ENCODE assay signal across 14 cellular contexts in the genomic region with DNA sequence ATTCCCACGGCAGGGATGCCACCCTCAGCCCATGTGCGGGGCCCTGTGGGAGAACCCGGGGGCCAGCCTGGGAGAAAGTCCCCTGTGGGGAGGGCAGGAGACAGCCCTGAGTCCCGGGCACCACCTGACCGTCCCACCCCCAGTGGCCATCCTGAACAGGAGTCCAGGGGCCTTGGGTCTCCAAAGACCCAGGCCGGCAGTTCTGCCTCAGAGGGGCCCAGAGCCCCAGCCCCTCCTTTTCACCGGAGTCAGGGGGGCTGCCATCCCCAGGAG.
DNase-seq lines count a peak whose midpoint lies in the region; ATAC-seq and TF ChIP-seq lines count a peak whose summit lies in the region.
"Had no signal": no experiment of that assay in that cellular context is flagged by ENCODE, and none has a peak within 500 bp of the region (broad histone marks: within the 10 kb centered on the region; RNA-seq: fewer than 3 reads in every experiment).

No MANE protein-coding gene starts in this region.

- H3K4me1 ChIP-seq in right atrium auricular region (no peaks in the 10 kb centered on the region), lower lobe of right lung (no peaks in the 10 kb centered on the region), aorta (ENCODE audit: control insufficient read depth in 1 of 2, insufficient read depth in 2 of 2, low read length in 2 of 2) (no peaks in the 10 kb centered on the region)

- DNase-seq in left ventricle myocardium superior (peak; percentile 15), right atrium auricular region (ENCODE audit: low spot score) (no peak), lower lobe of right lung (peak; percentile 35), aorta (peak; percentile 30 to 58), NCI-H146 treated with DMSO at 0.1 percent for 48 hours (lab: John Stamatoyannopoulos, UW; ENCODE audit: unreplicated experiment) (no peak), NCI-H1436 (lab: John Stamatoyannopoulos, UW) (no peak)
- DNase-seq: C1 segment of cervical spinal cord, Calu3, COR-L47, DMS53, DMS79 treated with DMSO at 0.1 percent for 48 hours, GOT3, H7, HCEC 1CT had no signal

- H3K4me3 ChIP-seq in right atrium auricular region (no peak overlapping the region), lower lobe of right lung (no peak overlapping the region), aorta (ENCODE audit: low read length in 2 of 2) (no peak overlapping the region)

- H3K27ac ChIP-seq in right atrium auricular region = no peak overlapping the region
- no peak overlapping the region for H3K27ac ChIP-seq in lower lobe of right lung
- no peak overlapping the region for H3K27ac ChIP-seq in aorta (ENCODE audit: low read depth in 1 of 2, low read length in 2 of 2)

- H3K27me3 ChIP-seq in right atrium auricular region (no peaks in the 10 kb centered on the region), lower lobe of right lung (ENCODE audit: low read depth) (peaks cover 42% of the 10 kb centered on the region), aorta (ENCODE audit: control insufficient read depth in 1 of 2, insufficient read depth in 2 of 2, low read length in 1 of 2) (no peaks in the 10 kb centered on the region)

- H3K36me3 ChIP-seq in right atrium auricular region = no peaks in the 10 kb centered on the region
- no peaks in the 10 kb centered on the region for H3K36me3 ChIP-seq in lower lobe of right lung
- H3K36me3 ChIP-seq in aorta (ENCODE audit: control insufficient read depth in 1 of 2, insufficient read depth in 2 of 2, low read length in 1 of 2) = no peaks in the 10 kb centered on the region

- H3K9me3 ChIP-seq in right atrium auricular region = no peaks in the 10 kb centered on the region
- no peaks in the 10 kb centered on the region for H3K9me3 ChIP-seq in lower lobe of right lung
- no peaks in the 10 kb centered on the region for H3K9me3 ChIP-seq in aorta (ENCODE audit: control insufficient read depth, low read length)

- TF ChIP-seq CTCF in right atrium auricular region (IDR thresholded peaks at IDR 0.05) (no peak), lower lobe of right lung (IDR thresholded peaks at IDR 0.05) (no peak)

- intact Hi-C loops in left ventricle myocardium superior (cut with micrococcal nuclease) (no loop called here), lower lobe of right lung (cut with DNase I) (no loop called here), aorta (cut with DNase I) (no loop called here)

- WGBS in aorta, 2 donors = 60 to 64% methylated on average over 7 of the region's 7 CpGs

- ATAC-seq in left ventricle myocardium superior = no peak
- ATAC-seq in lower lobe of right lung = no peak
- ATAC-seq in aorta (ENCODE audit: low FRiP score) = no peak

Comparison
In these comparisons a context has a peak if more than half of its experiments do, and no peak if none do; other contexts are left out.
1. DNase-seq: peak in left ventricle myocardium superior (single experiment), lower lobe of right lung (single experiment) and aorta (2 of 2); none in right atrium auricular region (single experiment), NCI-H146 treated with DMSO at 0.1 percent for 48 hours (single experiment) and NCI-H1436 (single experiment).